21 cellular contexts compared by ENCODE assay signal in the genomic region with DNA sequence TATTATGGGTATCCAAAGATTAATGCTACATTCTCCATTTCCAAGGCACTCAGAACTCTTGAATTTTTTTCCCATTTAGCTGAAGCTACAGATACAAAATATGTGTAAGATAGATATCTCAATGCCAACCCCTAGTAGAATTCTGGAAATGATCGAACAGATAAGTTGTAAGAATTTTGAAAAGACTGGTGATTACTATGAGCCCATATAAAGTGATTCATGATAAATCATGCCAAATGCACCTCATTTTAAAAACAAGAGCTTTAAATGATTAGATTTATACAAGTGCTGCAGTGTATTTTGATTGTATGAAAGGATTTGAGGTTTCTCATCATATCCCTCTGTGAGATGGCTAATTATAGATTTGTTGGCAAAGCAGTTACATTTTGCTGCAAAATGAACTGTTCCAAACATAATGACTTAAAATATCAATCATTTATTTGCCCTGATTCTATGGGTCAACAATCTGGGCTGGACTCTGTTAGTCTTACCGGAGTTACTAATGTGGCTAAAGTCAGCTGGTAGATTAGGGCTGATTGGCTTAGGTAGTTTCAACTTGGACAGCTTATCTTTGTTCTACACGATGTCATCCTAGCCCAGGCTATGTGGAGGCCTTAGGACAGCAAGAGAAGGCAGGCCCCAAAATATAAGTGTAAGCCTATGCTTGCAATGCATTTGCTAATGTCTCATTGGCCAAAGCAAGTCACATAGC. TPM values are rescaled to one million over a fixed set of nuclear protein-coding genes. Genes with fewer than 3 reads are reported as not detected.
A peak's percentile ranks its signal among the peaks of the same experiment; 100 is the strongest.
DNase-seq lines count a peak whose midpoint lies in the region; ATAC-seq and TF ChIP-seq lines count a peak whose summit lies in the region.
"Had no signal": no experiment of that assay in that cellular context is flagged by ENCODE, and none has a peak within 500 bp of the region (broad histone marks: within the 10 kb centered on the region; RNA-seq: fewer than 3 reads in every experiment).

No MANE protein-coding gene starts in this region.

- H3K56ac ChIP-seq in IMR-90 (ENCODE audit: extremely low read depth, insufficient read depth, low read length) = no peak overlapping the region

- peak overlapping the region; percentile 65 for H2BK5ac ChIP-seq in IMR-90 (ENCODE audit: low read depth, low read length, poor library complexity, severe bottlenecking)

- ATAC-seq in IMR-90 (ENCODE audit: low read depth) (no peak), GM21526 (IDR thresholded peaks at IDR 0.05; ENCODE audit: low FRiP score, unreplicated experiment) (no peak)

- H3K36me3 ChIP-seq in IMR-90 (ENCODE audit: control insufficient read depth, insufficient read depth, low read length) = no peaks in the 10 kb centered on the region

- WGBS in IMR-90 (ENCODE audit: extremely low coverage in 2 of 2, insufficient read length in 1 of 2), 2 experiments = no CpG with 5 or more reads among the region's 3 CpGs

- intact Hi-C loops in IMR-90 (cut with micrococcal nuclease) = no loop called here

- POLR2A ChIA-PET in IMR-90 (lab: Charles Lee; ENCODE audit: unreplicated experiment) = no interaction called here

- DNase-seq in IMR-90 (peak; percentile 4), OCI-M1 (lab: John Stamatoyannopoulos, UW) (peak; percentile 41), erythroblast (lab: John Stamatoyannopoulos, UW) (peak; percentile 8 to 17), progenitor cell of endocrine pancreas (ENCODE audit: low spot score, unreplicated experiment) (no peak), NCI-H526 treated with DMSO at 0.1 percent for 48 hours (lab: John Stamatoyannopoulos, UW) (no peak), NK-92 (lab: John Stamatoyannopoulos, UW; ENCODE audit: unreplicated experiment) (no peak)
- no peak for DNase-seq in NK-92 treated with Interleukin-12 subunit alpha and Interleukin-12 subunit beta, amount 100 ng/mL, for 24 hours (lab: John Stamatoyannopoulos, UW)
- DNase-seq: H7, MV-4-11, NCI-H1417 treated with DMSO at 0.1 percent for 48 hours, NCI-H2029, NCI-H2171, NCI-H774, SIG-M5 had no signal

- no peak for TF ChIP-seq POLR2A in IMR-90 (IDR thresholded peaks at IDR 0.05; ENCODE audit: low read depth, low read length)
- no peak for TF ChIP-seq POLR2A in erythroblast (IDR thresholded peaks at IDR 0.05; ENCODE audit: low read length)

- no peak overlapping the region for H2AK5ac ChIP-seq in IMR-90 (ENCODE audit: low read depth, low read length)

- no peak overlapping the region for H2BK120ac ChIP-seq in IMR-90 (ENCODE audit: low read depth, low read length)

- H3K4ac ChIP-seq in IMR-90 (ENCODE audit: low read depth, low read length) = no peak overlapping the region

- H3K27me3 ChIP-seq in IMR-90 (ENCODE audit: control insufficient read depth, insufficient read depth, low read length) = no peaks in the 10 kb centered on the region; the same call in 1 of the 2 replicates

- no peak overlapping the region for H3K9ac ChIP-seq in IMR-90 (ENCODE audit: low read depth, low read length)

- no peak overlapping the region for H4K91ac ChIP-seq in IMR-90 (ENCODE audit: insufficient read depth, low read depth, low read length)

- H4K8ac ChIP-seq in IMR-90 (ENCODE audit: low read depth in 2 of 2, low read length in 2 of 2) = no peak overlapping the region

- no peak overlapping the region for H3K27ac ChIP-seq in IMR-90 (ENCODE audit: insufficient read depth, low read length)
- H3K27ac ChIP-seq: C4-2B had no signal

- TF ChIP-seq CTCF in IMR-90 (conservative IDR thresholded peaks at IDR 0.05; ENCODE audit: low read depth, low read length) (no peak), progenitor cell of endocrine pancreas (IDR thresholded peaks at IDR 0.05; ENCODE audit: unreplicated experiment) (no peak)

- H3K27me3 Mint-ChIP-seq in progenitor cell of endocrine pancreas = no peaks in the 10 kb centered on the region

- H3K4me2 ChIP-seq in IMR-90 (ENCODE audit: low read depth, low read length) = no peak overlapping the region

- peak overlapping the region; percentile 67 for H2AFZ ChIP-seq in IMR-90 (replicated peaks; ENCODE audit: low read length, poor library complexity)

- BruUV-seq in IMR-90 (replicated peaks; lab: Mats Ljungman, UMichigan) = no TSS peak

- H3K4me1 Mint-ChIP-seq in progenitor cell of endocrine pancreas (ENCODE audit: low read depth) = peaks cover 27% of the 10 kb centered on the region
- H3K4me1 Mint-ChIP-seq: IgD-negative memory B cell had no signal

- 0 out of 2 replicates have a peak, but pooled peaks cover 3% of the 10 kb centered on the region for H3K9me1 ChIP-seq in IMR-90 (ENCODE audit: insufficient read depth, low read length)

- no peaks in the 10 kb centered on the region for H3K36me3 Mint-ChIP-seq in progenitor cell of endocrine pancreas (ENCODE audit: insufficient read depth)
- H3K36me3 Mint-ChIP-seq: IgD-negative memory B cell had no signal

- no peak overlapping the region for H2BK15ac ChIP-seq in IMR-90 (ENCODE audit: low read depth, low read length)

- no peak overlapping the region; the same call in 1 of the 2 replicates for H4K5ac ChIP-seq in IMR-90 (ENCODE audit: low read depth, low read length)

- peak overlapping the region; percentile 59 for H3K27ac Mint-ChIP-seq in progenitor cell of endocrine pancreas
- H3K27ac Mint-ChIP-seq: IgD-negative memory B cell had no signal

- peaks cover 9% of the 10 kb centered on the region; the same call in 1 of the 2 replicates for H3K4me1 ChIP-seq in IMR-90 (ENCODE audit: control insufficient read depth, insufficient read depth, low read length)

- H3K79me1 ChIP-seq in IMR-90 (ENCODE audit: low read depth in 1 of 2, low read length in 2 of 2) = no peaks in the 10 kb centered on the region

- no peak overlapping the region for H2AK9ac ChIP-seq in IMR-90 (replicated peaks; ENCODE audit: low read depth, low read length, poor library complexity)

- no peak overlapping the region for H3K4me3 Mint-ChIP-seq in progenitor cell of endocrine pancreas (ENCODE audit: low read depth)
- H3K4me3 Mint-ChIP-seq: IgD-negative memory B cell had no signal

- in situ Hi-C loops in IMR-90 (cut with MboI; ENCODE audit: low sequenced_read_pairs) = no loop called here

- H3K9me3 Mint-ChIP-seq in progenitor cell of endocrine pancreas (ENCODE audit: low read depth) = no peaks in the 10 kb centered on the region

- H3K4me3 ChIP-seq in IMR-90 (ENCODE audit: insufficient read depth, low read depth, low read length) = no peak overlapping the region

- no peak overlapping the region for H3K23ac ChIP-seq in IMR-90 (ENCODE audit: low read depth, low read length)

- H3K9me3 ChIP-seq in IMR-90 (ENCODE audit: control insufficient read depth, insufficient read depth, low read length) = no peaks in the 10 kb centered on the region; the same call in 1 of the 2 replicates

- no peak overlapping the region for H3K14ac ChIP-seq in IMR-90 (replicated peaks; ENCODE audit: low read depth, low read length)

- CTCF ChIA-PET in IMR-90 (lab: Yijun Ruan, JAX) = interaction anchor here (1.3 kb wide), 1 partner anchor 8 kb away, joined by 5 read pairs; no protein-coding TSS in a partner anchor

- dilution Hi-C loops in IMR-90 (cut with HindIII; ENCODE audit: low sequenced_read_pairs, unreplicated experiment) = no loop called here

- no peaks in the 10 kb centered on the region for H4K20me1 ChIP-seq in IMR-90 (ENCODE audit: insufficient read depth, low read length)

- H2BK20ac ChIP-seq in IMR-90 (ENCODE audit: low read depth, low read length) = no peak overlapping the region

- H3K18ac ChIP-seq in IMR-90 (ENCODE audit: low read depth, low read length) = peak overlapping the region; percentile 73; the same call in 1 of the 2 replicates

- no peak for TF ChIP-seq RAD21 in IMR-90 (IDR thresholded peaks at IDR 0.05; ENCODE audit: low read length)

TF ChIP-seq in IMR-90, 13 proteins besides CTCF, POLR2A, EP300 and RAD21:
- TF ChIP-seq RFX5 (IDR thresholded peaks at IDR 0.05; ENCODE audit: low read depth, low read length) (no peak), MAZ (IDR thresholded peaks at IDR 0.05; ENCODE audit: borderline replicate concordance, low read depth, low read length) (no peak), MXI1 (IDR thresholded peaks at IDR 0.05; ENCODE audit: borderline replicate concordance, low read depth, low read length) (no peak), NFE2L2 (IDR thresholded peaks at IDR 0.05; ENCODE audit: low read depth, low read length) (no peak)

RNA-seq across cellular contexts. Expression of a gene that starts 3.4 kb away (rescaled TPM):
- total RNA-seq in IMR-90 (2012; rRNA removed) (not detected in 2 replicates), progenitor cell of endocrine pancreas (not detected in 2 replicates)
- not detected in 2 replicates for polyA plus RNA-seq in IMR-90 (2012; rRNA removed)
- not detected in 2 replicates for polyA plus RNA-seq in IMR-90 (2012; cell fraction: cytosol; rRNA removed)
- not detected in 2 replicates for polyA plus RNA-seq in IMR-90 (2012; cell fraction: nucleus; rRNA removed; ENCODE audit: low replicate concordance)
- total RNA-seq: A673, Daoy, H7, HT-29, NCI-H460 had no signal
- polyA plus RNA-seq: IgD-negative memory B cell had no signal

RNA-seq across cellular contexts. Expression of a gene that starts 41.5 kb away (rescaled TPM):
- 3.9 and 4.4 TPM in 2 replicates for total RNA-seq in IMR-90 (2012; rRNA removed)
- 29.7 and 30.9 TPM in 2 replicates for polyA plus RNA-seq in IMR-90 (2012; rRNA removed)
- polyA plus RNA-seq in IMR-90 (2012; cell fraction: cytosol; rRNA removed) = 12.5 and 13.6 TPM in 2 replicates
- 7.4 and 21.6 TPM in 2 replicates for polyA plus RNA-seq in IMR-90 (2012; cell fraction: nucleus; rRNA removed; ENCODE audit: low replicate concordance)
- total RNA-seq in progenitor cell of endocrine pancreas = 43.0 and 43.7 TPM in 2 replicates

RNA-seq across cellular contexts. Expression of a gene that starts 44.9 kb away (rescaled TPM):
- total RNA-seq in IMR-90 (2012; rRNA removed) (5.4 and 7.5 TPM in 2 replicates), progenitor cell of endocrine pancreas (91.5 and 113 TPM in 2 replicates)
- polyA plus RNA-seq in IMR-90 (2012; rRNA removed) = 5.0 and 5.7 TPM in 2 replicates
- polyA plus RNA-seq in IMR-90 (2012; cell fraction: cytosol; rRNA removed) = 1.8 and 2.6 TPM in 2 replicates
- polyA plus RNA-seq in IMR-90 (2012; cell fraction: nucleus; rRNA removed; ENCODE audit: low replicate concordance) = 2.6 and 11.2 TPM in 2 replicates

Comparison
In these comparisons a context has a peak if more than half of its experiments do, and no peak if none do; other contexts are left out.
1. DNase-seq: peak in IMR-90 (single experiment), OCI-M1 (single experiment) and erythroblast (2 of 2); none in progenitor cell of endocrine pancreas (single experiment), NK-92 treated with Interleukin-12 subunit alpha and Interleukin-12 subunit beta, amount 100 ng/mL, for 24 hours (single experiment), NCI-H526 treated with DMSO at 0.1 percent for 48 hours (single experiment) and NK-92 (single experiment).
2. RNA of a gene that starts 44.9 kb away (total RNA-seq): 91.5 to 113 TPM in progenitor cell of endocrine pancreas; 5.4 to 7.5 TPM in IMR-90; every median in the first group is over 10 times any median in the second.